ENCODE assay signal across 10 cellular contexts in the genomic region with DNA sequence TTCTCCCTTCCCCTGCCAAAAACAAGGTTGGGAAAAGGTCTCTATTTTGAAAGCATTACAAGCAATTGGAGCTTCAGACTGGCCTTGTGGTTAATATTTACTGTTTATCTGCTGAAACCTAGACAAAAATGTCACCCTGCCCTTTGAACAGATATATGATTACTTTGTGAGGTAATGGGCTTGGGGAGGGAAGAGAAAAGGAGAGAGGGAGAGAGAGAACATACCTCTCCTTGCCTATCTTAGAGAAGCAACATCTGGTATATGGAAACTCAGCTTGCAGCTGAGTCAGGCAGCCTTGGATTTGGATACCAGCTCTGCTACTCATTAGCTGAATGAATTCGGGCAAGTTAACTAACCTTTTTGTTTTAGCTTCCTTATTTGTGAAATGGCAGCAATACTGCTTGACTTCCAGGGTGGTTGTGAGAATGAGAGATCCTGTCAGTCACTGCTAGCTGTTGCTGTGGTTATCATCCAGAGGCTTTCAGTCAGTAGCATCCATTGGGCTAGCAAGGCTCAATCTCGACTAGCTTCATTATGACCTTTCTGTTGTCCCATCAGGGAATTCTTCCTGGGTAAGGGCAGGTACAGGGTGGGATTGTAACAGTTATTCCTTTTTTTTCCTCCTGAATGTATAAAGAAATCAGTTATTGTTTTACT. TPM values are rescaled to one million over a fixed set of nuclear protein-coding genes. Genes with fewer than 3 reads are reported as not detected.
DNase-seq lines count a peak whose midpoint lies in the region; ATAC-seq and TF ChIP-seq lines count a peak whose summit lies in the region.
"Had no signal": no experiment of that assay in that cellular context is flagged by ENCODE, and none has a peak within 500 bp of the region (broad histone marks: within the 10 kb centered on the region; RNA-seq: fewer than 3 reads in every experiment).

No MANE protein-coding gene starts in this region.

- H3K4me3 Mint-ChIP-seq in Caco-2 (ENCODE audit: unreplicated experiment) (peak overlapping the region; percentile 62), osteocyte (ENCODE audit: unreplicated experiment) (no peak overlapping the region), Calu3 (ENCODE audit: low read depth, unreplicated experiment) (no peak overlapping the region)
- H3K4me3 Mint-ChIP-seq: activated CD4-positive, alpha-beta memory T cell treated with anti-CD3 and anti-CD28 coated beads for 36 hours had no signal

- DNase-seq in Caco-2: peak in 1 of 2 experiments; percentile 48
- DNase-seq in OCI-M1 (lab: John Stamatoyannopoulos, UW): peak; percentile 9
- peak; percentile 77 for DNase-seq in fibroblast of mammary gland (ENCODE audit: low read depth)
- no peak for DNase-seq in osteocyte (ENCODE audit: extremely low spot score, unreplicated experiment)
- no peak for DNase-seq in Calu3
- DNase-seq: activated CD4-positive, alpha-beta memory T cell treated with anti-CD3 and anti-CD28 coated beads for 36 hours; effector memory CD8-positive, alpha-beta T cell; NCI-H1436 treated with DMSO at 0.1 percent for 48 hours had no signal

- CTCF ChIA-PET in Caco-2 (lab: Charles Lee): no interaction called here
- CTCF ChIA-PET in Calu3 (lab: Charles Lee): no interaction called here

- no peak for ATAC-seq in HG03439 (IDR thresholded peaks at IDR 0.05; ENCODE audit: unreplicated experiment)
- no peak for ATAC-seq in activated CD4-positive, CD25-positive, alpha-beta regulatory T cell treated with anti-CD3 and anti-CD28 coated beads, Interleukin-2, amount 50 U/mL, for 24 hours
- ATAC-seq: effector memory CD8-positive, alpha-beta T cell had no signal

- H3K4me3 ChIP-seq in Caco-2 (ENCODE audit: low read depth, low read length): peak overlapping the region; percentile 21
- H3K4me3 ChIP-seq in fibroblast of mammary gland (ENCODE audit: control insufficient read depth, low read depth, low read length): no peak overlapping the region

- BruUV-seq in Caco-2 (replicated peaks; lab: Mats Ljungman, UMichigan) (no TSS peak), Calu3 (replicated peaks; lab: Mats Ljungman, UMichigan) (no TSS peak)

- H3K9me3 Mint-ChIP-seq in Caco-2 (ENCODE audit: unreplicated experiment): no peaks in the 10 kb centered on the region
- H3K9me3 Mint-ChIP-seq in osteocyte (ENCODE audit: unreplicated experiment): no peaks in the 10 kb centered on the region
- H3K9me3 Mint-ChIP-seq in Calu3 (ENCODE audit: low read depth, unreplicated experiment): no peaks in the 10 kb centered on the region
- H3K9me3 Mint-ChIP-seq: activated CD4-positive, alpha-beta memory T cell treated with anti-CD3 and anti-CD28 coated beads for 36 hours; effector memory CD8-positive, alpha-beta T cell had no signal

- H3K27ac Mint-ChIP-seq in Caco-2 (ENCODE audit: unreplicated experiment): peak overlapping the region; percentile 78
- peak overlapping the region; percentile 35 for H3K27ac Mint-ChIP-seq in osteocyte (ENCODE audit: unreplicated experiment)
- H3K27ac Mint-ChIP-seq in Calu3 (ENCODE audit: unreplicated experiment): no peak overlapping the region
- H3K27ac Mint-ChIP-seq: activated CD4-positive, alpha-beta memory T cell treated with anti-CD3 and anti-CD28 coated beads for 36 hours had no signal

- no peaks in the 10 kb centered on the region for H3K27me3 ChIP-seq in Caco-2 (replicated peaks; ENCODE audit: control insufficient read depth, insufficient read depth, low read length)

- H3K36me3 ChIP-seq in Caco-2 (ENCODE audit: control insufficient read depth, insufficient read depth, low read length): no peaks in the 10 kb centered on the region

- no peak for TF ChIP-seq CTCF in Caco-2 (IDR thresholded peaks at IDR 0.05; ENCODE audit: insufficient read depth in 1 of 2, low read depth in 1 of 2, low read length in 1 of 2, severe bottlenecking in 1 of 2, unreplicated experiment in 1 of 2)
- no peak for TF ChIP-seq CTCF in fibroblast of mammary gland (conservative IDR thresholded peaks at IDR 0.05; ENCODE audit: control insufficient read depth, insufficient read depth, low read depth, low read length)
- TF ChIP-seq CTCF in osteocyte (IDR thresholded peaks at IDR 0.05): no peak
- no peak for TF ChIP-seq CTCF in Calu3 (IDR thresholded peaks at IDR 0.05; ENCODE audit: unreplicated experiment)

- no peaks in the 10 kb centered on the region for H3K9me3 ChIP-seq in Caco-2

- POLR2A ChIA-PET in Caco-2 (lab: Charles Lee): interaction anchor here (0.5 kb wide), 1 partner anchor 41 kb away, joined by 3 read pairs; a partner anchor contains a TSS

- peaks cover 15% of the 10 kb centered on the region for H3K4me1 Mint-ChIP-seq in Caco-2 (ENCODE audit: low read depth, unreplicated experiment)
- peaks cover 26% of the 10 kb centered on the region for H3K4me1 Mint-ChIP-seq in osteocyte (ENCODE audit: unreplicated experiment)
- peaks cover 23% of the 10 kb centered on the region for H3K4me1 Mint-ChIP-seq in Calu3 (ENCODE audit: low read depth, unreplicated experiment)

- no peaks in the 10 kb centered on the region for H3K27me3 Mint-ChIP-seq in Caco-2 (ENCODE audit: insufficient read depth, unreplicated experiment)
- no peaks in the 10 kb centered on the region for H3K27me3 Mint-ChIP-seq in osteocyte (ENCODE audit: unreplicated experiment)
- H3K27me3 Mint-ChIP-seq in Calu3 (ENCODE audit: unreplicated experiment): no peaks in the 10 kb centered on the region
- H3K27me3 Mint-ChIP-seq: activated CD4-positive, alpha-beta memory T cell treated with anti-CD3 and anti-CD28 coated beads for 36 hours; effector memory CD8-positive, alpha-beta T cell had no signal

- intact Hi-C loops in Caco-2 (cut with micrococcal nuclease; ENCODE audit: unreplicated experiment) (no loop called here), Calu3 (cut with micrococcal nuclease; ENCODE audit: unreplicated experiment) (no loop called here)

- H3K4me1 ChIP-seq in Caco-2: peaks cover 36% of the 10 kb centered on the region

- H3K36me3 Mint-ChIP-seq in Caco-2 (ENCODE audit: insufficient read depth, unreplicated experiment) (peaks cover 25% of the 10 kb centered on the region), osteocyte (ENCODE audit: unreplicated experiment) (peaks cover 18% of the 10 kb centered on the region), Calu3 (ENCODE audit: insufficient read depth, unreplicated experiment) (peaks cover 16% of the 10 kb centered on the region)

RNA-seq across cellular contexts. Expression of a gene that starts 41.1 kb away (rescaled TPM):
- 33.6 and 36.1 TPM in 2 replicates for total RNA-seq in Caco-2 (2022)
- 84.6 and 90.0 TPM in 2 replicates for total RNA-seq in osteocyte
- total RNA-seq in Calu3 (2022): 43.3 and 45.1 TPM in 2 replicates

Comparison
In these comparisons a context has a peak if more than half of its experiments do, and no peak if none do; other contexts are left out.
1. DNase-seq: peak in OCI-M1 (single experiment) and fibroblast of mammary gland (single experiment); none in osteocyte (single experiment) and Calu3 (single experiment).